17 cellular contexts compared by ENCODE assay signal in genomic region chr16:88926374-88926990, GRCh38.
DNase-seq lines count a peak whose midpoint lies in the region; ATAC-seq lines count a peak whose summit lies in the region.
"Had no signal": no experiment of that assay in that cellular context is flagged by ENCODE, and none has a peak within 500 bp of the region (broad histone marks: within the 10 kb centered on the region; RNA-seq: fewer than 3 reads in every experiment).

No MANE protein-coding gene starts in this region.

- ATAC-seq in HG02588 (IDR thresholded peaks at IDR 0.05; ENCODE audit: unreplicated experiment): no peak
- ATAC-seq: CD8-positive, alpha-beta T cell had no signal

- in situ Hi-C loops in ACHN (cut with HindIII; ENCODE audit: low pct_ligation_motif_present, low pct_unique_long_range_greater_than_20kb, low sequenced_read_pairs): no loop called here

- DNase-seq in ACHN: peak; percentile 34
- peak; percentile 54 for DNase-seq in HK-2 (ENCODE audit: unreplicated experiment)
- DNase-seq in RKO (ENCODE audit: low spot score): peak; percentile 28
- DNase-seq in kidney tubule cell (ENCODE audit: low spot score): peak; percentile 81
- no peak for DNase-seq in GM03348 (ENCODE audit: low spot score)
- no peak for DNase-seq in activated naive CD4-positive, alpha-beta T cell (lab: John Stamatoyannopoulos, UW)
- no peak for DNase-seq in NCI-H748 (lab: John Stamatoyannopoulos, UW; ENCODE audit: unreplicated experiment)
- DNase-seq: activated naive CD4-positive, alpha-beta T cell treated with anti-CD3 and anti-CD28 coated beads for 36 hours; activated T-cell treated with anti-CD3 and anti-CD28 coated beads for 4 hours; H9; Kasumi-1; NCI-H1417 treated with DMSO at 0.1 percent for 48 hours; NCI-H2171 treated with DMSO at 0.1 percent for 48 hours; NCI-H82; stimulated activated naive CD4-positive, alpha-beta T cell treated with Interleukin-2 at 50 U/mL for 16 hours had no signal

Comparison
In these comparisons a context has a peak if more than half of its experiments do, and no peak if none do; other contexts are left out.
1. DNase-seq: peak in ACHN (single experiment), HK-2 (single experiment), RKO (single experiment) and kidney tubule cell (single experiment); none in GM03348 (single experiment), activated naive CD4-positive, alpha-beta T cell (0 of 4) and NCI-H748 (single experiment).